1 cellular context compared by ENCODE assay signal in the genomic region with DNA sequence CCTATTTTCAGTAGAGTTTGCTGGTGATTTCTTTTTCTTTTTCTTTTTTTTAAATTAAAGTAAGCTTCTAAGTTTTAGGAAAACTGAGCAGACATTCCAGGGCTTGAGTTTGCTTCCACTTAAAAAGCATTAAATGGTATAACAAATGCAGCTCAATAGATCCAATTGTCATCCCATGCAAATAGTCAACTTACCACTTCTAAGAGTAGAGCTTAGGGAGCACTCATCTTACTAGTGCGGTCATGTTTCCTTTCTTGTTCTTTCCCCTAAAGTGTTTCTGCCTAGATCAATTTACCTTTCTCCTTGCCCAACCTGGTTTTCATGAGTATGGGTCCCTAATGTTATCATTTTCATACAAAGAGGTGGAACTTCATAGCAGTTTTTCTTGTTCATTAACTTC.
TF ChIP-seq lines count a peak whose summit lies in the region.

No MANE protein-coding gene starts in this region.

TF ChIP-seq in H1, 55 proteins besides CTCF, POLR2A, EP300 and RAD21 (continued from another document):
- TF ChIP-seq NANOG (IDR thresholded peaks at IDR 0.05; ENCODE audit: insufficient read depth, low read depth, low read length, poor library complexity, severe bottlenecking) (no peak), GABPA (IDR thresholded peaks at IDR 0.05; ENCODE audit: borderline replicate concordance, insufficient read depth, low read length) (no peak)
TF ChIP-seq in H1: peak in this region for 0.
